In the genomic region with DNA sequence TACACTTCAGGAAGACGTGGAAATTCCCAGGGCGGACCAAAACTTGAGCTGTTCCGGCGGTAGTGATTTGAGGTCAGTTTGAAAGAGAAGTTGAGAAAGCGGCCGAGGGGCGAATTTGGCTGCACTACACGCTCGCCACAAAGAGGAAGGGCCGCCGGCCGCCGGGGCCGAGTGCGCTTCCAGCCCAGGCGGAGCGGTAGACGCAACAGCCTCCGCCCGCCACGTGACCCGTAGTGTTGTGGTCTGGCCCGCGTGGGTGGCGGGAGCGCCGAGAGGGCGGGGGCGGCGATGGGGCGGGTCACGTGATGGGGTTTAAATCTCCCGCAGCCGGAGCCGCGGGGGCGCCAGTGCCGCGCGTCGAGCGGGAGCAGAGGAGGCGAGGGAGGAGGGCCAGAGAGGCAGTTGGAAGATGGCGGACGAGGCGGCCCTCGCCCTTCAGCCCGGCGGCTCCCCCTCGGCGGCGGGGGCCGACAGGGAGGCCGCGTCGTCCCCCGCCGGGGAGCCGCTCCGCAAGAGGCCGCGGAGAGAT, we compare ENCODE assay signal across 1 cellular context.
TF ChIP-seq lines count a peak whose summit lies in the region.

SIRT1 (plus strand) TSS at position 344 of the 529 bp plus-strand sequence; CDS start at position 410, 66 bp downstream.

TF ChIP-seq in WTC11, 78 proteins besides CTCF, POLR2A, EP300 and RAD21 (continued from another document and continues in another):
- TF ChIP-seq MAX (CRISPR knock-in tag; IDR thresholded peaks at IDR 0.05) (peak; percentile 97), CDX4 (CRISPR knock-in tag; IDR thresholded peaks at IDR 0.05; ENCODE audit: borderline replicate concordance) (no peak), IRF2 (CRISPR knock-in tag; IDR thresholded peaks at IDR 0.05; ENCODE audit: borderline replicate concordance, low read depth) (no peak), ZNF138 (CRISPR knock-in tag; conservative IDR thresholded peaks at IDR 0.05) (no peak), NR3C1 (CRISPR knock-in tag; conservative IDR thresholded peaks at IDR 0.05; ENCODE audit: low read depth) (no peak), ZNF281 (CRISPR knock-in tag; IDR thresholded peaks at IDR 0.05) (0 out of 2 replicates have a peak, but pooled peaks have one; percentile 23), E2F1 (CRISPR knock-in tag; IDR thresholded peaks at IDR 0.05) (no peak), ZBTB43 (CRISPR knock-in tag; IDR thresholded peaks at IDR 0.05) (no peak), ZBTB21 (CRISPR knock-in tag; IDR thresholded peaks at IDR 0.05; ENCODE audit: borderline replicate concordance) (peak; percentile 89), FOXJ3 (CRISPR knock-in tag; IDR thresholded peaks at IDR 0.05; ENCODE audit: borderline replicate concordance) (no peak), SMAD3 (CRISPR knock-in tag; IDR thresholded peaks at IDR 0.05; ENCODE audit: borderline replicate concordance) (0 out of 2 replicates have a peak, but pooled peaks have one; percentile 45), USF1 (CRISPR knock-in tag; IDR thresholded peaks at IDR 0.05) (peak; percentile 99), ESRRA (CRISPR knock-in tag; IDR thresholded peaks at IDR 0.05; ENCODE audit: borderline replicate concordance) (peak; percentile 16; the same call in 1 of the 2 replicates), NR2C2 (CRISPR knock-in tag; IDR thresholded peaks at IDR 0.05) (no peak), ATF2 (CRISPR knock-in tag; IDR thresholded peaks at IDR 0.05; ENCODE audit: borderline replicate concordance, low read depth) (no peak), ZNF232 (CRISPR knock-in tag; IDR thresholded peaks at IDR 0.05) (0 out of 2 replicates have a peak, but pooled peaks have one; percentile 52), JAZF1 (CRISPR knock-in tag; IDR thresholded peaks at IDR 0.05) (no peak), MXD4 (CRISPR knock-in tag; IDR thresholded peaks at IDR 0.05; ENCODE audit: borderline replicate concordance) (no peak), PRRX2 (CRISPR knock-in tag; IDR thresholded peaks at IDR 0.05) (no peak), STAT6 (CRISPR knock-in tag; conservative IDR thresholded peaks at IDR 0.05; ENCODE audit: low read depth) (no peak), ZNF671 (CRISPR knock-in tag; IDR thresholded peaks at IDR 0.05) (no peak), NFE2L1 (CRISPR knock-in tag; IDR thresholded peaks at IDR 0.05) (no peak), AR (CRISPR knock-in tag; IDR thresholded peaks at IDR 0.05) (no peak), AFF4 (CRISPR knock-in tag; IDR thresholded peaks at IDR 0.05; ENCODE audit: borderline replicate concordance) (no peak), JUN (CRISPR knock-in tag; IDR thresholded peaks at IDR 0.05) (0 out of 2 replicates have a peak, but pooled peaks have one; percentile 48)
- TF ChIP-seq, protein P1, sequence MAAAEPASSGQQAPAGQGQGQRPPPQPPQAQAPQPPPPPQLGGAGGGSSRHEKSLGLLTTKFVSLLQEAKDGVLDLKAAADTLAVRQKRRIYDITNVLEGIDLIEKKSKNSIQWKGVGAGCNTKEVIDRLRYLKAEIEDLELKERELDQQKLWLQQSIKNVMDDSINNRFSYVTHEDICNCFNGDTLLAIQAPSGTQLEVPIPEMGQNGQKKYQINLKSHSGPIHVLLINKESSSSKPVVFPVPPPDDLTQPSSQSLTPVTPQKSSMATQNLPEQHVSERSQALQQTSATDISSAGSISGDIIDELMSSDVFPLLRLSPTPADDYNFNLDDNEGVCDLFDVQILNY (CRISPR knock-in tag; IDR thresholded peaks at IDR 0.05), result peak; percentile 91
- TF ChIP-seq, protein P2, sequence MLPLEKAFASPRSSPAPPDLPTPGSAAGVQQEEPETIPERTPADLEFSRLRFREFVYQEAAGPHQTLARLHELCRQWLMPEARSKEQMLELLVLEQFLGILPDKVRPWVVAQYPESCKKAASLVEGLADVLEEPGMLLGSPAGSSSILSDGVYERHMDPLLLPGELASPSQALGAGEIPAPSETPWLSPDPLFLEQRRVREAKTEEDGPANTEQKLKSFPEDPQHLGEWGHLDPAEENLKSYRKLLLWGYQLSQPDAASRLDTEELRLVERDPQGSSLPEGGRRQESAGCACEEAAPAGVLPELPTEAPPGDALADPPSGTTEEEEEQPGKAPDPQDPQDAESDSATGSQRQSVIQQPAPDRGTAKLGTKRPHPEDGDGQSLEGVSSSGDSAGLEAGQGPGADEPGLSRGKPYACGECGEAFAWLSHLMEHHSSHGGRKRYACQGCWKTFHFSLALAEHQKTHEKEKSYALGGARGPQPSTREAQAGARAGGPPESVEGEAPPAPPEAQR (CRISPR knock-in tag; IDR thresholded peaks at IDR 0.05), result no peak
